1 cellular context compared by ENCODE assay signal in genomic region chr3:161510510-161511260, GRCh38.
TF ChIP-seq lines count a peak whose summit lies in the region.

No MANE protein-coding gene starts in this region.

TF ChIP-seq in HepG2, 621 proteins besides CTCF, POLR2A, EP300 and RAD21 (continued from another document):
- TF ChIP-seq, protein P1, sequence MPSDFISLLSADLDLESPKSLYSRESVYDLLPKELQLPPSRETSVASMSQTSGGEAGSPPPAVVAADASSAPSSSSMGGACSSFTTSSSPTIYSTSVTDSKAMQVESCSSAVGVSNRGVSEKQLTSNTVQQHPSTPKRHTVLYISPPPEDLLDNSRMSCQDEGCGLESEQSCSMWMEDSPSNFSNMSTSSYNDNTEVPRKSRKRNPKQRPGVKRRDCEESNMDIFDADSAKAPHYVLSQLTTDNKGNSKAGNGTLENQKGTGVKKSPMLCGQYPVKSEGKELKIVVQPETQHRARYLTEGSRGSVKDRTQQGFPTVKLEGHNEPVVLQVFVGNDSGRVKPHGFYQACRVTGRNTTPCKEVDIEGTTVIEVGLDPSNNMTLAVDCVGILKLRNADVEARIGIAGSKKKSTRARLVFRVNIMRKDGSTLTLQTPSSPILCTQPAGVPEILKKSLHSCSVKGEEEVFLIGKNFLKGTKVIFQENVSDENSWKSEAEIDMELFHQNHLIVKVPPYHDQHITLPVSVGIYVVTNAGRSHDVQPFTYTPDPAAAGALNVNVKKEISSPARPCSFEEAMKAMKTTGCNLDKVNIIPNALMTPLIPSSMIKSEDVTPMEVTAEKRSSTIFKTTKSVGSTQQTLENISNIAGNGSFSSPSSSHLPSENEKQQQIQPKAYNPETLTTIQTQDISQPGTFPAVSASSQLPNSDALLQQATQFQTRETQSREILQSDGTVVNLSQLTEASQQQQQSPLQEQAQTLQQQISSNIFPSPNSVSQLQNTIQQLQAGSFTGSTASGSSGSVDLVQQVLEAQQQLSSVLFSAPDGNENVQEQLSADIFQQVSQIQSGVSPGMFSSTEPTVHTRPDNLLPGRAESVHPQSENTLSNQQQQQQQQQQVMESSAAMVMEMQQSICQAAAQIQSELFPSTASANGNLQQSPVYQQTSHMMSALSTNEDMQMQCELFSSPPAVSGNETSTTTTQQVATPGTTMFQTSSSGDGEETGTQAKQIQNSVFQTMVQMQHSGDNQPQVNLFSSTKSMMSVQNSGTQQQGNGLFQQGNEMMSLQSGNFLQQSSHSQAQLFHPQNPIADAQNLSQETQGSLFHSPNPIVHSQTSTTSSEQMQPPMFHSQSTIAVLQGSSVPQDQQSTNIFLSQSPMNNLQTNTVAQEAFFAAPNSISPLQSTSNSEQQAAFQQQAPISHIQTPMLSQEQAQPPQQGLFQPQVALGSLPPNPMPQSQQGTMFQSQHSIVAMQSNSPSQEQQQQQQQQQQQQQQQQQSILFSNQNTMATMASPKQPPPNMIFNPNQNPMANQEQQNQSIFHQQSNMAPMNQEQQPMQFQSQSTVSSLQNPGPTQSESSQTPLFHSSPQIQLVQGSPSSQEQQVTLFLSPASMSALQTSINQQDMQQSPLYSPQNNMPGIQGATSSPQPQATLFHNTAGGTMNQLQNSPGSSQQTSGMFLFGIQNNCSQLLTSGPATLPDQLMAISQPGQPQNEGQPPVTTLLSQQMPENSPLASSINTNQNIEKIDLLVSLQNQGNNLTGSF (CRISPR knock-in tag; IDR thresholded peaks at IDR 0.05): no peak
- TF ChIP-seq, protein P2, sequence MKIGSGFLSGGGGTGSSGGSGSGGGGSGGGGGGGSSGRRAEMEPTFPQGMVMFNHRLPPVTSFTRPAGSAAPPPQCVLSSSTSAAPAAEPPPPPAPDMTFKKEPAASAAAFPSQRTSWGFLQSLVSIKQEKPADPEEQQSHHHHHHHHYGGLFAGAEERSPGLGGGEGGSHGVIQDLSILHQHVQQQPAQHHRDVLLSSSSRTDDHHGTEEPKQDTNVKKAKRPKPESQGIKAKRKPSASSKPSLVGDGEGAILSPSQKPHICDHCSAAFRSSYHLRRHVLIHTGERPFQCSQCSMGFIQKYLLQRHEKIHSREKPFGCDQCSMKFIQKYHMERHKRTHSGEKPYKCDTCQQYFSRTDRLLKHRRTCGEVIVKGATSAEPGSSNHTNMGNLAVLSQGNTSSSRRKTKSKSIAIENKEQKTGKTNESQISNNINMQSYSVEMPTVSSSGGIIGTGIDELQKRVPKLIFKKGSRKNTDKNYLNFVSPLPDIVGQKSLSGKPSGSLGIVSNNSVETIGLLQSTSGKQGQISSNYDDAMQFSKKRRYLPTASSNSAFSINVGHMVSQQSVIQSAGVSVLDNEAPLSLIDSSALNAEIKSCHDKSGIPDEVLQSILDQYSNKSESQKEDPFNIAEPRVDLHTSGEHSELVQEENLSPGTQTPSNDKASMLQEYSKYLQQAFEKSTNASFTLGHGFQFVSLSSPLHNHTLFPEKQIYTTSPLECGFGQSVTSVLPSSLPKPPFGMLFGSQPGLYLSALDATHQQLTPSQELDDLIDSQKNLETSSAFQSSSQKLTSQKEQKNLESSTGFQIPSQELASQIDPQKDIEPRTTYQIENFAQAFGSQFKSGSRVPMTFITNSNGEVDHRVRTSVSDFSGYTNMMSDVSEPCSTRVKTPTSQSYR (CRISPR knock-in tag; IDR thresholded peaks at IDR 0.05; ENCODE audit: borderline replicate concordance): no peak
- TF ChIP-seq, protein P3, sequence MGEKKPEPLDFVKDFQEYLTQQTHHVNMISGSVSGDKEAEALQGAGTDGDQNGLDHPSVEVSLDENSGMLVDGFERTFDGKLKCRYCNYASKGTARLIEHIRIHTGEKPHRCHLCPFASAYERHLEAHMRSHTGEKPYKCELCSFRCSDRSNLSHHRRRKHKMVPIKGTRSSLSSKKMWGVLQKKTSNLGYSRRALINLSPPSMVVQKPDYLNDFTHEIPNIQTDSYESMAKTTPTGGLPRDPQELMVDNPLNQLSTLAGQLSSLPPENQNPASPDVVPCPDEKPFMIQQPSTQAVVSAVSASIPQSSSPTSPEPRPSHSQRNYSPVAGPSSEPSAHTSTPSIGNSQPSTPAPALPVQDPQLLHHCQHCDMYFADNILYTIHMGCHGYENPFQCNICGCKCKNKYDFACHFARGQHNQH (CRISPR knock-in tag; IDR thresholded peaks at IDR 0.05): no peak
- TF ChIP-seq BRCA1 (CRISPR knock-in tag; IDR thresholded peaks at IDR 0.05): no peak
TF ChIP-seq in HepG2: peak in this region for 2.
